17 cellular contexts compared by ENCODE assay signal in genomic region chr10:26832960-26833359, GRCh38. TPM values are rescaled to one million over a fixed set of nuclear protein-coding genes. Genes with fewer than 3 reads are reported as not detected.
DNase-seq lines count a peak whose midpoint lies in the region; ATAC-seq and TF ChIP-seq lines count a peak whose summit lies in the region.
"Had no signal": no experiment of that assay in that cellular context is flagged by ENCODE, and none has a peak within 500 bp of the region (broad histone marks: within the 10 kb centered on the region; RNA-seq: fewer than 3 reads in every experiment).

No MANE protein-coding gene starts in this region.

- H3F3A ChIP-seq in GM23338 (replicated peaks; ENCODE audit: low read depth) = no peaks in the 10 kb centered on the region

- no peak overlapping the region for H3K14ac ChIP-seq in neuronal stem cell (ENCODE audit: low read length)

- H3K27me3 Mint-ChIP-seq in GM23338 (ENCODE audit: insufficient read depth, low read depth, poor library complexity) = peaks cover 4% of the 10 kb centered on the region
- H3K27me3 Mint-ChIP-seq: IgD-negative memory B cell had no signal

- H3K4me1 ChIP-seq in GM23338 (ENCODE audit: insufficient read depth) (no peaks in the 10 kb centered on the region), NT2/D1 (ENCODE audit: insufficient read depth, insufficient read length) (no peaks in the 10 kb centered on the region), neuronal stem cell (ENCODE audit: control insufficient read depth in 2 of 2, insufficient read depth in 1 of 2, low read depth in 1 of 2, low read length in 2 of 2) (no peaks in the 10 kb centered on the region)
- H3K4me1 ChIP-seq: Caco-2 had no signal

- H4K8ac ChIP-seq in neuronal stem cell (ENCODE audit: low read depth, low read length) = no peak overlapping the region

- H3K36me3 ChIP-seq in GM23338 (ENCODE audit: insufficient read depth) (no peaks in the 10 kb centered on the region), NT2/D1 (ENCODE audit: insufficient read depth, insufficient read length, low read length) (no peaks in the 10 kb centered on the region), neuronal stem cell (replicated peaks in 1 of 2; ENCODE audit: control insufficient read depth in 2 of 2, insufficient read depth in 2 of 2, low read length in 2 of 2) (no peaks in the 10 kb centered on the region)

- H3K27me3 ChIP-seq in GM23338 (ENCODE audit: insufficient read depth) = no peaks in the 10 kb centered on the region
- no peaks in the 10 kb centered on the region for H3K27me3 ChIP-seq in NT2/D1 (ENCODE audit: insufficient read depth, insufficient read length)
- no peaks in the 10 kb centered on the region for H3K27me3 ChIP-seq in neuronal stem cell (ENCODE audit: control insufficient read depth in 3 of 3, insufficient read depth in 3 of 3, low read depth in 1 of 3, low read length in 3 of 3)

- H2BK5ac ChIP-seq in neuronal stem cell (ENCODE audit: low read length) = no peak overlapping the region

- H3K36me3 Mint-ChIP-seq in GM23338 (ENCODE audit: low read depth) = peaks cover 9% of the 10 kb centered on the region; the same call in 2 of the 3 replicates

- H3K23ac ChIP-seq in neuronal stem cell (ENCODE audit: low read depth, low read length, poor library complexity) = no peak overlapping the region

- no peak overlapping the region for H4K91ac ChIP-seq in neuronal stem cell (ENCODE audit: low read depth, low read length, poor library complexity)

- no peak overlapping the region for H2BK120ac ChIP-seq in neuronal stem cell (ENCODE audit: low read depth, low read length)

- H3K9me3 Mint-ChIP-seq in GM23338 = no peaks in the 10 kb centered on the region; the same call in 2 of the 3 replicates
- H3K9me3 Mint-ChIP-seq: IgD-negative memory B cell had no signal

- no peak overlapping the region for H3K18ac ChIP-seq in neuronal stem cell (ENCODE audit: low read length)

- H3K9me2 ChIP-seq in GM23338 (ENCODE audit: insufficient read depth) = no peaks in the 10 kb centered on the region

- no CpG with 5 or more reads among the region's 2 CpGs for WGBS in neuronal stem cell (ENCODE audit: extremely low coverage in 2 of 2, insufficient read length in 2 of 2, insufficient replicate concordance in 1 of 2), 2 donors

- H2BK15ac ChIP-seq in neuronal stem cell (ENCODE audit: low read length) = no peak overlapping the region

- peak; percentile 43 for DNase-seq in GM23338 (ENCODE audit: low spot score)
- peak; percentile 1 for DNase-seq in NT2/D1 (ENCODE audit: low read depth, low spot score)
- peak; percentile 18 for DNase-seq in iPS-NIHi11 (ENCODE audit: low spot score)
- DNase-seq in neuronal stem cell (ENCODE audit: low spot score) = peak; percentile 14
- DNase-seq in ureter (ENCODE audit: low spot score) = no peak
- no peak for DNase-seq in T-helper 1 cell
- DNase-seq: Caco-2, H7, Kasumi-1, MM.1S, NCI-H1105, NCI-H187 treated with DMSO at 0.1 percent for 48 hours, NCI-H774 had no signal

- H3K27ac Mint-ChIP-seq in GM23338 = no peak overlapping the region

- H4K20me1 ChIP-seq in GM23338 (replicated peaks; ENCODE audit: insufficient read depth) = peaks cover 28% of the 10 kb centered on the region; the same call in 1 of the 2 replicates

- peak; percentile 89 for ATAC-seq in GM23338
- ATAC-seq in GM18519 (IDR thresholded peaks at IDR 0.05; ENCODE audit: low FRiP score, unreplicated experiment) = no peak
- ATAC-seq: Panc1, Right ventricle myocardium inferior had no signal

- H3K9ac ChIP-seq in NT2/D1 (ENCODE audit: insufficient read length, low read depth) (no peak overlapping the region), neuronal stem cell (ENCODE audit: low read depth, low read length, poor library complexity) (no peak overlapping the region)

- no peak overlapping the region for H2AFZ ChIP-seq in GM23338
- H2AFZ ChIP-seq in neuronal stem cell (ENCODE audit: low read length) = no peak overlapping the region

- peaks cover 100% of the 10 kb centered on the region for H3K79me2 ChIP-seq in GM23338 (replicated peaks; ENCODE audit: insufficient read depth)

- peaks cover 2% of the 10 kb centered on the region for H3K79me1 ChIP-seq in neuronal stem cell (ENCODE audit: low read depth, low read length)

- no peak overlapping the region for H2AK5ac ChIP-seq in neuronal stem cell (ENCODE audit: low read depth, low read length)

- H3K4me3 Mint-ChIP-seq in GM23338 = no peak overlapping the region
- H3K4me3 Mint-ChIP-seq: IgD-negative memory B cell had no signal

- H3K4me2 ChIP-seq in GM23338 (no peak overlapping the region), neuronal stem cell (ENCODE audit: insufficient read depth, low read length, poor library complexity, severe bottlenecking) (no peak overlapping the region)

- H3K4ac ChIP-seq in neuronal stem cell (ENCODE audit: low read length) = no peak overlapping the region

- H3K4me3 ChIP-seq in GM23338 (no peak overlapping the region), NT2/D1 (ENCODE audit: insufficient read length, low read depth) (no peak overlapping the region), neuronal stem cell (ENCODE audit: low read length in 2 of 2) (no peak overlapping the region)

- H3K27ac ChIP-seq in GM23338 (ENCODE audit: low read depth) (no peak overlapping the region), neuronal stem cell (replicated peaks; ENCODE audit: low read length) (no peak overlapping the region)

- H2BK12ac ChIP-seq in neuronal stem cell (ENCODE audit: low read length) = no peak overlapping the region

- peaks cover 5% of the 10 kb centered on the region for H3K4me1 Mint-ChIP-seq in GM23338

- H3K9me3 ChIP-seq in NT2/D1 (ENCODE audit: insufficient read depth, low read length) (no peaks in the 10 kb centered on the region), neuronal stem cell (replicated peaks in 1 of 2; ENCODE audit: control insufficient read depth in 2 of 2, insufficient read depth in 1 of 2, low read depth in 1 of 2, low read length in 2 of 2) (peaks cover 0 to 7% of the 10 kb centered on the region in 2 donors)
- H3K9me3 ChIP-seq: Caco-2 had no signal

- TF ChIP-seq CTCF in GM23338 (conservative IDR thresholded peaks at IDR 0.05; ENCODE audit: low read depth in 2 of 2) = no peak

TF ChIP-seq in GM23338, 12 proteins besides CTCF, POLR2A, EP300 and RAD21 (continues in another document):
- no peak for TF ChIP-seq ZNF114 (CRISPR knock-in tag; IDR thresholded peaks at IDR 0.05)
- TF ChIP-seq, protein P1, sequence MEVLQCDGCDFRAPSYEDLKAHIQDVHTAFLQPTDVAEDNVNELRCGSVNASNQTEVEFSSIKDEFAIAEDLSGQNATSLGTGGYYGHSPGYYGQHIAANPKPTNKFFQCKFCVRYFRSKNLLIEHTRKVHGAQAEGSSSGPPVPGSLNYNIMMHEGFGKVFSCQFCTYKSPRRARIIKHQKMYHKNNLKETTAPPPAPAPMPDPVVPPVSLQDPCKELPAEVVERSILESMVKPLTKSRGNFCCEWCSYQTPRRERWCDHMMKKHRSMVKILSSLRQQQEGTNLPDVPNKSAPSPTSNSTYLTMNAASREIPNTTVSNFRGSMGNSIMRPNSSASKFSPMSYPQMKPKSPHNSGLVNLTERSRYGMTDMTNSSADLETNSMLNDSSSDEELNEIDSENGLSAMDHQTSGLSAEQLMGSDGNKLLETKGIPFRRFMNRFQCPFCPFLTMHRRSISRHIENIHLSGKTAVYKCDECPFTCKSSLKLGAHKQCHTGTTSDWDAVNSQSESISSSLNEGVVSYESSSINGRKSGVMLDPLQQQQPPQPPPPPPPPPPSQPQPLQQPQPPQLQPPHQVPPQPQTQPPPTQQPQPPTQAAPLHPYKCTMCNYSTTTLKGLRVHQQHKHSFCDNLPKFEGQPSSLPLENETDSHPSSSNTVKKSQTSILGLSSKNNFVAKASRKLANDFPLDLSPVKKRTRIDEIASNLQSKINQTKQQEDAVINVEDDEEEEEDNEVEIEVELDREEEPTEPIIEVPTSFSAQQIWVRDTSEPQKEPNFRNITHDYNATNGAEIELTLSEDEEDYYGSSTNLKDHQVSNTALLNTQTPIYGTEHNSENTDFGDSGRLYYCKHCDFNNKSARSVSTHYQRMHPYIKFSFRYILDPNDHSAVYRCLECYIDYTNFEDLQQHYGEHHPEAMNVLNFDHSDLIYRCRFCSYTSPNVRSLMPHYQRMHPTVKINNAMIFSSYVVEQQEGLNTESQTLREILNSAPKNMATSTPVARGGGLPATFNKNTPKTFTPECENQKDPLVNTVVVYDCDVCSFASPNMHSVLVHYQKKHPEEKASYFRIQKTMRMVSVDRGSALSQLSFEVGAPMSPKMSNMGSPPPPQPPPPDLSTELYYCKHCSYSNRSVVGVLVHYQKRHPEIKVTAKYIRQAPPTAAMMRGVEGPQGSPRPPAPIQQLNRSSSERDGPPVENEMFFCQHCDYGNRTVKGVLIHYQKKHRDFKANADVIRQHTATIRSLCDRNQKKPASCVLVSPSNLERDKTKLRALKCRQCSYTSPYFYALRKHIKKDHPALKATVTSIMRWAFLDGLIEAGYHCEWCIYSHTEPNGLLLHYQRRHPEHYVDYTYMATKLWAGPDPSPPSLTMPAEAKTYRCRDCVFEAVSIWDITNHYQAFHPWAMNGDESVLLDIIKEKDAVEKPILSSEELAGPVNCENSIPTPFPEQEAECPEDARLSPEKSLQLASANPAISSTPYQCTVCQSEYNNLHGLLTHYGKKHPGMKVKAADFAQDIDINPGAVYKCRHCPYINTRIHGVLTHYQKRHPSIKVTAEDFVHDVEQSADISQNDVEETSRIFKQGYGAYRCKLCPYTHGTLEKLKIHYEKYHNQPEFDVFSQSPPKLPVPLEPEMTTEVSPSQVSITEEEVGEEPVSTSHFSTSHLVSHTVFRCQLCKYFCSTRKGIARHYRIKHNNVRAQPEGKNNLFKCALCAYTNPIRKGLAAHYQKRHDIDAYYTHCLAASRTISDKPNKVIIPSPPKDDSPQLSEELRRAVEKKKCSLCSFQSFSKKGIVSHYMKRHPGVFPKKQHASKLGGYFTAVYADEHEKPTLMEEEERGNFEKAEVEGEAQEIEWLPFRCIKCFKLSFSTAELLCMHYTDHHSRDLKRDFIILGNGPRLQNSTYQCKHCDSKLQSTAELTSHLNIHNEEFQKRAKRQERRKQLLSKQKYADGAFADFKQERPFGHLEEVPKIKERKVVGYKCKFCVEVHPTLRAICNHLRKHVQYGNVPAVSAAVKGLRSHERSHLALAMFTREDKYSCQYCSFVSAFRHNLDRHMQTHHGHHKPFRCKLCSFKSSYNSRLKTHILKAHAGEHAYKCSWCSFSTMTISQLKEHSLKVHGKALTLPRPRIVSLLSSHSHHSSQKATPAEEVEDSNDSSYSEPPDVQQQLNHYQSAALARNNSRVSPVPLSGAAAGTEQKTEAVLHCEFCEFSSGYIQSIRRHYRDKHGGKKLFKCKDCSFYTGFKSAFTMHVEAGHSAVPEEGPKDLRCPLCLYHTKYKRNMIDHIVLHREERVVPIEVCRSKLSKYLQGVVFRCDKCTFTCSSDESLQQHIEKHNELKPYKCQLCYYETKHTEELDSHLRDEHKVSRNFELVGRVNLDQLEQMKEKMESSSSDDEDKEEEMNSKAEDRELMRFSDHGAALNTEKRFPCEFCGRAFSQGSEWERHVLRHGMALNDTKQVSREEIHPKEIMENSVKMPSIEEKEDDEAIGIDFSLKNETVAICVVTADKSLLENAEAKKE (CRISPR knock-in tag; IDR thresholded peaks at IDR 0.05) = no peak
- no peak for TF ChIP-seq POLR2AphosphoS5 (IDR thresholded peaks at IDR 0.05; ENCODE audit: low read depth)

RNA-seq across cellular contexts. Expression of gene ABI1, which starts 27.8 kb away (rescaled TPM):
- 27.0 and 30.7 TPM in 2 replicates for total RNA-seq in GM23338 (2014; rRNA removed; shearing (Covaris generic))
- 18.7 and 22.3 TPM in 2 replicates for polyA plus RNA-seq in GM23338 (2016; fragmentation: Nextera tagmentation; extraction: Ambion mirVana)
- 26.7 TPM for polyA plus RNA-seq in neuronal stem cell (2013, experiment 1 of 2)
- 26.6 TPM for polyA plus RNA-seq in neuronal stem cell (2013, experiment 2 of 2)
- total RNA-seq in ureter = 69.2 TPM

Comparison
In these comparisons a context has a peak if more than half of its experiments do, and no peak if none do; other contexts are left out.
1. DNase-seq: peak in GM23338 (single experiment), NT2/D1 (single experiment), iPS-NIHi11 (single experiment) and neuronal stem cell (single experiment); none in ureter (single experiment) and T-helper 1 cell (0 of 5).